ENCODE assay signal across 9 cellular contexts in the genomic region with DNA sequence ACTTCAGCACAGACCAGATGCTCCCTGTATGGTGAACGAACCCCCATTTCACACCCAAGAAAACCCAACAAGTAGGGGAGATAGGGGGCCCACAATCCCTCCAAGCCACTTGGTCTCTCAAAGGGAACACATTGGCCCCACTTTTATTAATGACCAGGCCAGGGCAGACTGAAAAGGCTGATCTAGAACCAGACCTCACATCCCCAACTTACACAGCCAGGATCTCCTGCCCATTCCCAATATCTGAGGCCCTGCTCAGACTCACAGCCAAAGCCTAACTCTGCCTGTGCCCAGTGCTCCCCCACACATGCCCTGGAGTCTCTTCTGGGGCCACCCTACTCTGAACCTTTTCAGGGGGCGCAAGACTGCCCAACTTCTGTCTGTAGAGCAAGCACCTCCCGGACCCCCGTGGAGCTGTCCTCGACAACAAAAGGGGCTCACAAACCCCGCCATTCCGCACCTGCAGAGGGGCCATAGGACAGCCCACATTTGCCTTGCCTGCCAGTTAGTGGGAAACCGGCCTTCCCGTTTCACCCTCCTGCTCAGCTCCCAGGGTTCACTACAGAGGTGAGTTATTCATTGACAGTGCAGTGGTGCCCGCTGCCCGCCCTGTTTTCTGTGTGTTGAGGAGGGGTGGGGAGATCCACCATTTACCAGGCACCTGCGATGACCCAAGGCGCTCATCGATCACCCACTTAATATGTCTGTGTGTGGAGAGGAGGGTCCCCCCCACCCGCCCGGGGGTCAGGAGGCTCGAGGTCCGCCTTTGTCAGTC. TPM values are rescaled to one million over a fixed set of nuclear protein-coding genes. Genes with fewer than 3 reads are reported as not detected.
A peak's percentile ranks its signal among the peaks of the same experiment; 100 is the strongest.
DNase-seq lines count a peak whose midpoint lies in the region; ATAC-seq and TF ChIP-seq lines count a peak whose summit lies in the region.
"Had no signal": no experiment of that assay in that cellular context is flagged by ENCODE, and none has a peak within 500 bp of the region (broad histone marks: within the 10 kb centered on the region; RNA-seq: fewer than 3 reads in every experiment).

No MANE protein-coding gene starts in this region.

- 0 out of 2 replicates have a peak overlapping the region, but pooled peaks have one; percentile 91 for H3K4me2 ChIP-seq in OCI-LY7 (ENCODE audit: low read length)

- POLR2A ChIA-PET in OCI-LY7 (lab: Charles Lee): no interaction called here

- H3K79me2 ChIP-seq in OCI-LY7 (ENCODE audit: insufficient read depth, low read depth, low read length): no peaks in the 10 kb centered on the region

- ATAC-seq in GM19455 (IDR thresholded peaks at IDR 0.05; ENCODE audit: unreplicated experiment) (no peak), GM19023 (IDR thresholded peaks at IDR 0.05; ENCODE audit: unreplicated experiment) (no peak)

- no peaks in the 10 kb centered on the region for H3K9me2 ChIP-seq in OCI-LY7 (ENCODE audit: insufficient read depth, low read length)

- no peak overlapping the region for H2AFZ ChIP-seq in OCI-LY7 (ENCODE audit: low read length)

- CTCF ChIA-PET in OCI-LY7 (lab: Charles Lee; ENCODE audit: unreplicated experiment): no interaction called here

- TF ChIP-seq CTCF in GM06990 (IDR thresholded peaks at IDR 0.05; ENCODE audit: insufficient read depth, low read length, poor library complexity, severe bottlenecking): no peak
- TF ChIP-seq CTCF in OCI-LY7 (conservative IDR thresholded peaks at IDR 0.05; ENCODE audit: low read length): no peak
- no peak for TF ChIP-seq CTCF in neutrophil (IDR thresholded peaks at IDR 0.05)

- intact Hi-C loops in OCI-LY7 (cut with micrococcal nuclease; ENCODE audit: unreplicated experiment): no loop called here

- H3K27me3 ChIP-seq in GM06990 (replicated peaks; ENCODE audit: control insufficient read depth, insufficient read depth, low read length) (no peaks in the 10 kb centered on the region), esophagus (ENCODE audit: control insufficient read depth in 1 of 2, insufficient read depth in 2 of 2, low read length in 2 of 2) (no peaks in the 10 kb centered on the region), neutrophil (peaks cover 44% of the 10 kb centered on the region)

- BruUV-seq in OCI-LY7 (replicated peaks; lab: Mats Ljungman, UMichigan): no TSS peak

- peaks cover 7% of the 10 kb centered on the region for H3K36me3 ChIP-seq in GM06990 (ENCODE audit: control insufficient read depth, insufficient read depth, low read length)
- peaks cover 21% of the 10 kb centered on the region; the same call in 1 of the 2 replicates for H3K36me3 ChIP-seq in OCI-LY7 (ENCODE audit: insufficient read depth, low read length)
- peaks cover 0 to 14% of the 10 kb centered on the region in 2 donors for H3K36me3 ChIP-seq in esophagus (ENCODE audit: control insufficient read depth in 2 of 2, insufficient read depth in 2 of 2, low read length in 1 of 2)
- H3K36me3 ChIP-seq in neutrophil: peaks cover 11% of the 10 kb centered on the region

- H3K27ac ChIP-seq in OCI-LY7 (ENCODE audit: low read depth, low read length, poor library complexity, severe bottlenecking) (no peak overlapping the region), esophagus (ENCODE audit: low read depth in 2 of 2, low read length in 1 of 2) (peak overlapping the region; percentile 93 to 96), neutrophil (no peak overlapping the region)

- H3K4me1 ChIP-seq in OCI-LY7 (ENCODE audit: insufficient read depth, low read length, poor library complexity, severe bottlenecking) (peaks cover 13% of the 10 kb centered on the region), esophagus (ENCODE audit: control insufficient read depth in 2 of 2, insufficient read depth in 2 of 2, low read length in 1 of 2) (peaks cover 15 to 63% of the 10 kb centered on the region in 2 donors), neutrophil (ENCODE audit: control insufficient read depth in 1 of 2, insufficient read depth in 1 of 2, low read depth in 1 of 2, low read length in 1 of 2) (peaks cover 5 to 15% of the 10 kb centered on the region in 2 experiments)

- DNase-seq in GM06990 (ENCODE audit: extremely low read depth, insufficient read length) (no peak), OCI-LY7 (ENCODE audit: low spot score) (no peak), SHP77 treated with DMSO at 0.1 percent for 48 hours (lab: John Stamatoyannopoulos, UW) (no peak)
- DNase-seq in central memory CD4-positive, alpha-beta T cell: no peak

- WGBS in esophagus, 2 donors: 24 to 26% methylated on average over 18 of the region's 18 CpGs

- H3K9me3 ChIP-seq in OCI-LY7 (ENCODE audit: low read length) (no peaks in the 10 kb centered on the region), esophagus (ENCODE audit: control insufficient read depth in 2 of 2, insufficient read depth in 1 of 2, low read depth in 1 of 2, low read length in 1 of 2) (no peaks in the 10 kb centered on the region), neutrophil (no peaks in the 10 kb centered on the region)

- H3K4me3 ChIP-seq in GM06990 (replicated peaks; ENCODE audit: low read depth, low read length) (peak overlapping the region; percentile 60), OCI-LY7 (ENCODE audit: low read depth, low read length, poor library complexity, severe bottlenecking) (no peak overlapping the region), esophagus (ENCODE audit: low read depth in 1 of 2, low read length in 2 of 2) (peak overlapping the region; percentile 68 to 74), neutrophil (ENCODE audit: low read depth in 1 of 2, low read length in 1 of 2) (peak overlapping the region; percentile 66 to 78)

- no peaks in the 10 kb centered on the region for H4K20me1 ChIP-seq in OCI-LY7 (ENCODE audit: insufficient read depth, low read length)

RNA-seq across cellular contexts. Expression of a gene that starts 1.6 kb away (rescaled TPM):
- total RNA-seq in OCI-LY7 (2014; rRNA removed; shearing (Covaris generic)): 4.4 and 14.9 TPM in 2 replicates
- 6.4 and 7.7 TPM in 2 replicates for total RNA-seq in OCI-LY7 (2022)
- 100 to 1,000 TPM in 1 of 2 donors, 10 to 100 TPM in 1; 73.4 to 298 TPM for polyA plus RNA-seq in esophagus

RNA-seq across cellular contexts. Expression of a gene that starts 11.6 kb away (rescaled TPM):
- total RNA-seq in OCI-LY7 (2014; rRNA removed; shearing (Covaris generic)): 22.0 and 23.0 TPM in 2 replicates
- total RNA-seq in OCI-LY7 (2022): 21.2 and 24.9 TPM in 2 replicates
- polyA plus RNA-seq in esophagus: 10 to 100 TPM in 1 of 2 donors, 1 to 10 TPM in 1; 7.0 to 15.5 TPM

RNA-seq across cellular contexts. Expression of a gene that starts 11.8 kb away (rescaled TPM):
- 313 and 486 TPM in 2 replicates for total RNA-seq in OCI-LY7 (2014; rRNA removed; shearing (Covaris generic))
- total RNA-seq in OCI-LY7 (2022): 226 and 250 TPM in 2 replicates
- 100 to 1,000 TPM; 364 to 613 TPM for polyA plus RNA-seq in esophagus

RNA-seq across cellular contexts. Expression of a gene that starts 18.3 kb away (rescaled TPM):
- total RNA-seq in OCI-LY7 (2014; rRNA removed; shearing (Covaris generic)): 16.3 and 16.8 TPM in 2 replicates
- total RNA-seq in OCI-LY7 (2022): 20.3 and 24.5 TPM in 2 replicates
- 1 to 10 TPM; 4.9 to 5.7 TPM for polyA plus RNA-seq in esophagus

RNA-seq across cellular contexts. Expression of a gene that starts 56.3 kb away (rescaled TPM):
- 0.28 and 0.50 TPM in 2 replicates for total RNA-seq in OCI-LY7 (2014; rRNA removed; shearing (Covaris generic))
- 0.37 and 0.44 TPM in 2 replicates for total RNA-seq in OCI-LY7 (2022)
- under 1 TPM in 1 of 2 donors, not detected in 1; 0.08 TPM for polyA plus RNA-seq in esophagus
- total RNA-seq: T-helper 2 cell treated with Interferon-gamma antibody and Interleukin-4, amounts not matched to agents 100 ng/mL and 5 ng/mL, for 36 hours had no signal

Comparison
In these comparisons a context has a peak if more than half of its experiments do, and no peak if none do; other contexts are left out.
1. H3K27ac ChIP-seq: peak in esophagus (2 of 2); none in OCI-LY7 (single experiment) and neutrophil (single experiment).